ENCODE assay signal across 8 cellular contexts in genomic region chr20:33490023-33490933, GRCh38. TPM values are rescaled to one million over a fixed set of nuclear protein-coding genes. Genes with fewer than 3 reads are reported as not detected.
DNase-seq lines count a peak whose midpoint lies in the region; ATAC-seq and TF ChIP-seq lines count a peak whose summit lies in the region.

Gene CBFA2T2, plus strand, starts transcription at chr20:33490096. Its CDS starts 172 bp downstream, at chr20:33490268.

- H3K27me3 ChIP-seq in thoracic aorta (replicated peaks; ENCODE audit: insufficient read depth): no peaks in the 10 kb centered on the region

- no peaks in the 10 kb centered on the region for H3K27me3 Mint-ChIP-seq in endothelial cell (ENCODE audit: unreplicated experiment)

- intact Hi-C loops in mucosa of descending colon (cut with DNase I, micrococcal nuclease): no loop called here

- TF ChIP-seq CTCF in endothelial cell (IDR thresholded peaks at IDR 0.05; ENCODE audit: unreplicated experiment) (no peak), mucosa of descending colon (IDR thresholded peaks at IDR 0.05) (no peak), thoracic aorta (IDR thresholded peaks at IDR 0.05) (peak; percentile 12)

- H3K27ac Mint-ChIP-seq in endothelial cell (ENCODE audit: unreplicated experiment): peak within 1 kb of the TSS; percentile 16

- peak in 8 of 14 donors; percentile 32 to 89 (median 80) for DNase-seq in C1 segment of cervical spinal cord (lab: John Stamatoyannopoulos, UW)
- DNase-seq in SW480 (ENCODE audit: low spot score): peak; percentile 58
- no peak for DNase-seq in endothelial cell (ENCODE audit: low spot score)
- DNase-seq in mucosa of descending colon: peak; percentile 68 to 84 (median 82)
- DNase-seq in thoracic aorta (ENCODE audit: low spot score): peak; percentile 4
- DNase-seq in Ammon's horn (ENCODE audit: low spot score): no peak

- H3K9me3 Mint-ChIP-seq in endothelial cell (ENCODE audit: unreplicated experiment): no peaks in the 10 kb centered on the region

- H3K4me1 Mint-ChIP-seq in endothelial cell (ENCODE audit: unreplicated experiment): no peaks in the 10 kb centered on the region

- no peaks in the 10 kb centered on the region for H3K36me3 Mint-ChIP-seq in endothelial cell (ENCODE audit: low read depth, unreplicated experiment)

- ATAC-seq in GM18873 (IDR thresholded peaks at IDR 0.05; ENCODE audit: low FRiP score, unreplicated experiment) (peak; percentile 39), HG03108 (IDR thresholded peaks at IDR 0.05; ENCODE audit: unreplicated experiment) (peak; percentile 39), mucosa of descending colon (peak; percentile 59), thoracic aorta (ENCODE audit: insufficient number of reproducible peaks, low FRiP score, low read depth) (peak; percentile 29)

- H3K4me1 ChIP-seq in mucosa of descending colon (ENCODE audit: low read depth): peaks cover 17% of the 10 kb centered on the region
- H3K4me1 ChIP-seq in thoracic aorta (ENCODE audit: control insufficient read depth in 1 of 2, low read depth in 2 of 2): peaks cover 13 to 23% of the 10 kb centered on the region in 2 donors

- H3K4me3 Mint-ChIP-seq in endothelial cell (ENCODE audit: unreplicated experiment): peak within 1 kb of the TSS; percentile 95

- peak within 1 kb of the TSS; percentile 90 for H3K4me3 ChIP-seq in mucosa of descending colon
- peak within 1 kb of the TSS; percentile 93 for H3K4me3 ChIP-seq in thoracic aorta

- H3K27ac ChIP-seq in thoracic aorta: peak within 1 kb of the TSS; percentile 94 to 96

- H3K36me3 ChIP-seq in mucosa of descending colon (ENCODE audit: low read depth): no peaks in the 10 kb centered on the region
- no peaks in the 10 kb centered on the region for H3K36me3 ChIP-seq in thoracic aorta

- H3K9me3 ChIP-seq in mucosa of descending colon (no peaks in the 10 kb centered on the region), thoracic aorta (no peaks in the 10 kb centered on the region)

RNA-seq across cellular contexts. Expression of gene CBFA2T2, which starts in this region (rescaled TPM):
- total RNA-seq in endothelial cell (ENCODE audit: unreplicated experiment) (17.5 TPM), mucosa of descending colon (10 to 100 TPM; 28.5 to 37.4 (median 30.3) TPM), thoracic aorta (10 to 100 TPM; 14.8 to 18.0 TPM)

Comparison
In these comparisons a context has a peak if more than half of its experiments do, and no peak if none do; other contexts are left out.
1. DNase-seq: peak in C1 segment of cervical spinal cord (8 of 14), SW480 (single experiment), mucosa of descending colon (3 of 3) and thoracic aorta (single experiment); none in endothelial cell (single experiment) and Ammon's horn (single experiment).
2. Peak in every context shown above with its lines, with median percentiles within 50 percentile points of each other: ATAC-seq.